8 cellular contexts compared by ENCODE assay signal in genomic region chr12:53379389-53380103, GRCh38. TPM values are rescaled to one million over a fixed set of nuclear protein-coding genes. Genes with fewer than 3 reads are reported as not detected.
DNase-seq lines count a peak whose midpoint lies in the region; ATAC-seq, FAIRE-seq and TF ChIP-seq lines count a peak whose summit lies in the region.

No MANE protein-coding gene starts in this region.

- TF ChIP-seq POLR2A in HepG2 (IDR thresholded peaks at IDR 0.05; ENCODE audit: insufficient read depth in 1 of 2, low read depth in 2 of 2, low read length in 2 of 2) = peak in 1 of 2 experiments; percentile 45; a peak in 2 of 4 replicates

- peaks cover 15 to 23% of the 10 kb centered on the region in 2 experiments for H3K36me3 ChIP-seq in HepG2 (replicated peaks in 1 of 2; ENCODE audit: control insufficient read depth in 1 of 2, insufficient read depth in 2 of 2, low read length in 2 of 2)

- no peaks in the 10 kb centered on the region for H3K27me3 Mint-ChIP-seq in activated CD4-positive, alpha-beta T cell treated with anti-CD3 and anti-CD28 coated beads, Interleukin-2, amount 10 ng/mL, durations not matched to agents 7 days and 5 days

- H3K4me3 Mint-ChIP-seq in activated CD4-positive, alpha-beta T cell treated with anti-CD3 and anti-CD28 coated beads, Interleukin-2, amount 10 ng/mL, durations not matched to agents 7 days and 5 days = no peak overlapping the region

- CTCF ChIA-PET in activated CD4-positive, alpha-beta T cell treated with anti-CD3 and anti-CD28 coated beads, Interleukin-2, amount 10 ng/mL, durations not matched to agents 7 days and 5 days (lab: Charles Lee) = interaction anchor here (0.6 to 3.3 kb wide), 11 partner anchors 26 to 1310 kb away, joined by 3 to 18 read pairs (median 3); partner anchors contain the start of genes AAAS, ATG101 and TARBP2
- CTCF ChIA-PET in HepG2 (lab: Yijun Ruan, JAX; ENCODE audit: low intra/inter-chr PET ratio, low total read pairs) = interaction anchor here (0.8 kb wide), 1 partner anchor 27 kb away, joined by 3 read pairs; no protein-coding TSS in a partner anchor

- no peak overlapping the region for H3K4me2 ChIP-seq in HepG2 (ENCODE audit: low read depth, low read length)

- peaks cover 47% of the 10 kb centered on the region for H3K4me1 ChIP-seq in HepG2 (ENCODE audit: insufficient read depth, low read length)

- H3K27ac ChIP-seq in dorsolateral prefrontal cortex (peak overlapping the region; percentile 86 to 100 (median 98)), HepG2 (ENCODE audit: extremely low read length, insufficient read depth, low read length) (peak overlapping the region; percentile 79)

- H4K20me1 ChIP-seq in HepG2 (ENCODE audit: insufficient read depth, low read length) = no peaks in the 10 kb centered on the region

- in situ Hi-C loops in HepG2 (cut with HindIII; ENCODE audit: extremely low pct_ligation_motif_present, low pct_unique_long_range_greater_than_20kb) = no loop called here

- ATAC-seq in GM19372 (IDR thresholded peaks at IDR 0.05; ENCODE audit: low read depth, unreplicated experiment) (peak; percentile 75), HG03520 (IDR thresholded peaks at IDR 0.05; ENCODE audit: unreplicated experiment) (peak; percentile 67), HepG2 (peak; percentile 94)

- TF ChIP-seq RAD21 in HepG2 (CRISPR knock-in tag; IDR thresholded peaks at IDR 0.05) = no peak

- intact Hi-C loops in dorsolateral prefrontal cortex (cut with DNase I) = loop anchor here (2.0 to 5.0 kb wide), 3 partner anchors 55 to 123 kb away; partner anchors contain the start of genes PRR13 (in 1 of the 2) and TARBP2 (in 1 of the 2)
- intact Hi-C loops in HepG2 (cut with micrococcal nuclease; ENCODE audit: unreplicated experiment) = loop anchor here (5.0 kb wide), 1 partner anchor 43 kb away; the partner anchor contains the start of gene AMHR2

- TF ChIP-seq EP300 in HepG2 (IDR thresholded peaks at IDR 0.05; ENCODE audit: low read depth in 2 of 2, low read length in 2 of 2) = no peak
- TF ChIP-seq EP300 in HepG2 (CRISPR knock-in tag; IDR thresholded peaks at IDR 0.05; ENCODE audit: borderline replicate concordance) = no peak

- H3K4me3 ChIP-seq in dorsolateral prefrontal cortex (peak overlapping the region; percentile 49 to 97 (median 76)), HepG2 (replicated peaks in 1 of 3; ENCODE audit: insufficient read depth in 1 of 3, low read depth in 2 of 3, low read length in 3 of 3) (peak overlapping the region in 2 of 3 experiments; percentile 73 to 87; a peak in 2 of 6 replicates)

- H3K9me3 Mint-ChIP-seq in activated CD4-positive, alpha-beta T cell treated with anti-CD3 and anti-CD28 coated beads, Interleukin-2, amount 10 ng/mL, durations not matched to agents 7 days and 5 days = no peaks in the 10 kb centered on the region

- peaks cover 35% of the 10 kb centered on the region for H3K36me3 Mint-ChIP-seq in activated CD4-positive, alpha-beta T cell treated with anti-CD3 and anti-CD28 coated beads, Interleukin-2, amount 10 ng/mL, durations not matched to agents 7 days and 5 days (ENCODE audit: low read depth)

- no peaks in the 10 kb centered on the region for H3K9me3 ChIP-seq in HepG2 (ENCODE audit: low read length)

- peak; percentile 100 for FAIRE-seq in HepG2 (lab: Jason Lieb, UNC)

- peaks cover 28% of the 10 kb centered on the region for H3K79me2 ChIP-seq in HepG2 (ENCODE audit: insufficient read depth, low read length)

- WGBS in HepG2 (ENCODE audit: low lambda C conversion rate) = 20% methylated on average over 25 of the region's 29 CpGs

- no peak overlapping the region; the same call in 1 of the 2 replicates for H3K9ac ChIP-seq in HepG2 (ENCODE audit: insufficient read depth, low read depth, low read length)

- peak in 11 of 56 donors; percentile 5 to 34 (median 14) for TF ChIP-seq CTCF in dorsolateral prefrontal cortex (IDR thresholded peaks at IDR 0.05 in 54 of 56, conservative IDR thresholded peaks at IDR 0.05 in 2 of 56; ENCODE audit: low read depth in 1 of 56, partially characterized antibody in 56 of 56)
- no peak for TF ChIP-seq CTCF in HepG2 (CRISPR knock-in tag; IDR thresholded peaks at IDR 0.05)

- DNase-seq in CD1c-positive myeloid dendritic cell (ENCODE audit: extremely low spot score) (peak; percentile 99), NCI-H526 treated with DMSO at 0.1 percent for 48 hours (lab: John Stamatoyannopoulos, UW) (peak; percentile 100), dorsolateral prefrontal cortex (peak; percentile 95 to 100 (median 100)), HepG2 (ENCODE audit: low spot score) (peak; percentile 100)
- peak; percentile 99 for DNase-seq in activated CD4-positive, alpha-beta T cell treated with anti-CD3 and anti-CD28 coated beads, Interleukin-2, amount 10 ng/mL, durations not matched to agents 7 days and 5 days
- DNase-seq in stimulated activated CD4-positive, alpha-beta T cell treated with anti-CD3 and anti-CD28 coated beads, Interleukin-2, amount 100 ng/mL, for 48 hours = peak; percentile 79 to 98

- POLR2A ChIA-PET in activated CD4-positive, alpha-beta T cell treated with anti-CD3 and anti-CD28 coated beads, Interleukin-2, amount 10 ng/mL, durations not matched to agents 7 days and 5 days (lab: Charles Lee) = interaction anchor here (0.5 to 1.2 kb wide), 5 partner anchors 10 to 1408 kb away, joined by 3 to 5 read pairs (median 4); partner anchors contain the start of gene TARBP2
- POLR2A ChIA-PET in HepG2 (lab: Yijun Ruan, JAX) = interaction anchor here (0.6 to 2.7 kb wide), 25 partner anchors 9 to 301 kb away, joined by 3 to 24 read pairs (median 5); partner anchors contain the start of genes AAAS, CSAD, ESPL1 and MAP3K12

- H3K27ac Mint-ChIP-seq in activated CD4-positive, alpha-beta T cell treated with anti-CD3 and anti-CD28 coated beads, Interleukin-2, amount 10 ng/mL, durations not matched to agents 7 days and 5 days = no peak overlapping the region

- H3K27me3 ChIP-seq in dorsolateral prefrontal cortex (no peaks in the 10 kb centered on the region), HepG2 (ENCODE audit: control insufficient read depth in 1 of 2, insufficient read depth in 2 of 2, low read length in 2 of 2) (no peaks in the 10 kb centered on the region; a peak in 1 of 5 replicates)

- H2AFZ ChIP-seq in HepG2 (ENCODE audit: low read length) = peak overlapping the region; percentile 77

- peaks cover 40% of the 10 kb centered on the region for H3K4me1 Mint-ChIP-seq in activated CD4-positive, alpha-beta T cell treated with anti-CD3 and anti-CD28 coated beads, Interleukin-2, amount 10 ng/mL, durations not matched to agents 7 days and 5 days

- BruUV-seq in HepG2 (replicated peaks; lab: Mats Ljungman, UMichigan) = no TSS peak

RNA-seq across cellular contexts. Expression of gene SP1, which starts 0.4 kb away (rescaled TPM):
- total RNA-seq in activated CD4-positive, alpha-beta T cell treated with anti-CD3 and anti-CD28 coated beads, Interleukin-2, amount 10 ng/mL, durations not matched to agents 7 days and 5 days = 10 to 100 TPM; 94.8 to 99.3 TPM
- total RNA-seq in dorsolateral prefrontal cortex (10 to 100 TPM; 22.5 to 63.4 (median 36.0) TPM), HepG2 (2016; rRNA removed; fragmentation: Illumina TruSeq; extraction: Trizol) (27.5 and 46.7 TPM in 2 replicates)
- 3.0 and 3.4 TPM in 2 replicates for total RNA-seq in HepG2 (2016; cell fraction: cytosol; rRNA removed; fragmentation: Illumina TruSeq; extraction: Trizol; ENCODE audit: low read depth)
- total RNA-seq in HepG2 (2016; cell fraction: insoluble cytoplasmic fraction; rRNA removed; fragmentation: Illumina TruSeq; extraction: Trizol) = 29.7 and 40.6 TPM in 2 replicates
- total RNA-seq in HepG2 (2016; cell fraction: membrane; rRNA removed; fragmentation: Illumina TruSeq; extraction: Trizol) = 13.8 and 14.7 TPM in 2 replicates
- total RNA-seq in HepG2 (2016; cell fraction: nucleus; rRNA removed; fragmentation: Illumina TruSeq; extraction: Trizol) = 23.5 and 24.3 TPM in 2 replicates
- polyA plus RNA-seq in HepG2 (2011; rRNA removed) = 26.5 and 27.3 TPM in 2 replicates
- 18.2 TPM in 2 replicates for polyA plus RNA-seq in HepG2 (2011; cell fraction: cytosol; rRNA removed)
- 30.1 and 31.9 TPM in 2 replicates for polyA plus RNA-seq in HepG2 (2011; cell fraction: nucleus; rRNA removed)
- 14.7 and 15.8 TPM in 2 replicates for polyA plus RNA-seq in HepG2 (2012)
- polyA plus RNA-seq in HepG2 (2016; cell fraction: cytosol; fragmentation: Illumina TruSeq; extraction: Trizol; ENCODE audit: low read depth) = 0.63 and 0.79 TPM in 2 replicates
- polyA plus RNA-seq in HepG2 (2016; cell fraction: insoluble cytoplasmic fraction; fragmentation: Illumina TruSeq; extraction: Trizol; ENCODE audit: low read depth) = 22.5 and 22.9 TPM in 2 replicates
- 2.7 and 3.3 TPM in 2 replicates for polyA plus RNA-seq in HepG2 (2016; cell fraction: membrane; fragmentation: Illumina TruSeq; extraction: Trizol; ENCODE audit: low read depth)
- polyA plus RNA-seq in HepG2 (2016; cell fraction: nucleus; fragmentation: Illumina TruSeq; extraction: Trizol; ENCODE audit: insufficient read depth, low read depth) = 25.6 and 29.7 TPM in 2 replicates
- polyA minus RNA-seq in HepG2 (2011; rRNA and poly(A)+ RNA removed; ENCODE audit: low replicate concordance) = 128 and 335 TPM in 2 replicates
- 38.1 and 39.5 TPM in 2 replicates for polyA minus RNA-seq in HepG2 (2011; cell fraction: cytosol; rRNA and poly(A)+ RNA removed)
- 31.4 and 32.7 TPM in 2 replicates for polyA minus RNA-seq in HepG2 (2011; cell fraction: nucleus; rRNA and poly(A)+ RNA removed)

RNA-seq across cellular contexts. Expression of gene SP7, which starts 43.4 kb away (rescaled TPM):
- total RNA-seq in activated CD4-positive, alpha-beta T cell treated with anti-CD3 and anti-CD28 coated beads, Interleukin-2, amount 10 ng/mL, durations not matched to agents 7 days and 5 days = not detected
- total RNA-seq in dorsolateral prefrontal cortex = 1 to 10 TPM in 15 of 120 experiments, under 1 TPM in 87, not detected in 18; 0.11 to 1.9 (median 0.54) TPM
- not detected in 2 replicates for total RNA-seq in HepG2 (2016; rRNA removed; fragmentation: Illumina TruSeq; extraction: Trizol)
- total RNA-seq in HepG2 (2016; cell fraction: cytosol; rRNA removed; fragmentation: Illumina TruSeq; extraction: Trizol; ENCODE audit: low read depth) = not detected in 2 replicates
- total RNA-seq in HepG2 (2016; cell fraction: insoluble cytoplasmic fraction; rRNA removed; fragmentation: Illumina TruSeq; extraction: Trizol) = not detected in 2 replicates
- not detected in 2 replicates for total RNA-seq in HepG2 (2016; cell fraction: membrane; rRNA removed; fragmentation: Illumina TruSeq; extraction: Trizol)
- not detected in 2 replicates for total RNA-seq in HepG2 (2016; cell fraction: nucleus; rRNA removed; fragmentation: Illumina TruSeq; extraction: Trizol)
- not detected in 2 replicates for polyA plus RNA-seq in HepG2 (2011; rRNA removed)
- polyA plus RNA-seq in HepG2 (2011; cell fraction: cytosol; rRNA removed) = not detected in 2 replicates
- not detected in 2 replicates for polyA plus RNA-seq in HepG2 (2011; cell fraction: nucleus; rRNA removed)
- not detected in 2 replicates for polyA plus RNA-seq in HepG2 (2012)
- not detected in 2 replicates for polyA plus RNA-seq in HepG2 (2016; cell fraction: cytosol; fragmentation: Illumina TruSeq; extraction: Trizol; ENCODE audit: low read depth)
- not detected in 2 replicates for polyA plus RNA-seq in HepG2 (2016; cell fraction: insoluble cytoplasmic fraction; fragmentation: Illumina TruSeq; extraction: Trizol; ENCODE audit: low read depth)
- not detected in 2 replicates for polyA plus RNA-seq in HepG2 (2016; cell fraction: membrane; fragmentation: Illumina TruSeq; extraction: Trizol; ENCODE audit: low read depth)
- not detected in 2 replicates for polyA plus RNA-seq in HepG2 (2016; cell fraction: nucleus; fragmentation: Illumina TruSeq; extraction: Trizol; ENCODE audit: insufficient read depth, low read depth)
- not detected in 2 replicates for polyA minus RNA-seq in HepG2 (2011; rRNA and poly(A)+ RNA removed; ENCODE audit: low replicate concordance)
- not detected in 2 replicates for polyA minus RNA-seq in HepG2 (2011; cell fraction: cytosol; rRNA and poly(A)+ RNA removed)
- polyA minus RNA-seq in HepG2 (2011; cell fraction: nucleus; rRNA and poly(A)+ RNA removed) = not detected in 2 replicates

RNA-seq across cellular contexts. Expression of gene AMHR2, which starts 44.1 kb away (rescaled TPM):
- not detected for total RNA-seq in activated CD4-positive, alpha-beta T cell treated with anti-CD3 and anti-CD28 coated beads, Interleukin-2, amount 10 ng/mL, durations not matched to agents 7 days and 5 days
- total RNA-seq in dorsolateral prefrontal cortex (1 to 10 TPM in 1 of 120 experiments, under 1 TPM in 2, not detected in 117; 0.31 to 1.1 (median 0.55) TPM), HepG2 (2016; rRNA removed; fragmentation: Illumina TruSeq; extraction: Trizol) (0.58 and 0.90 TPM in 2 replicates)
- 0.44 and 0.81 TPM in 2 replicates for total RNA-seq in HepG2 (2016; cell fraction: cytosol; rRNA removed; fragmentation: Illumina TruSeq; extraction: Trizol; ENCODE audit: low read depth)
- total RNA-seq in HepG2 (2016; cell fraction: insoluble cytoplasmic fraction; rRNA removed; fragmentation: Illumina TruSeq; extraction: Trizol) = 0.45 and 1.1 TPM in 2 replicates
- total RNA-seq in HepG2 (2016; cell fraction: membrane; rRNA removed; fragmentation: Illumina TruSeq; extraction: Trizol) = 0.59 and 0.83 TPM in 2 replicates
- 0.37 TPM in 1 of 2 replicates, not detected in the other for total RNA-seq in HepG2 (2016; cell fraction: nucleus; rRNA removed; fragmentation: Illumina TruSeq; extraction: Trizol)
- 0.24 and 0.50 TPM in 2 replicates for polyA plus RNA-seq in HepG2 (2011; rRNA removed)
- polyA plus RNA-seq in HepG2 (2011; cell fraction: cytosol; rRNA removed) = 0.37 and 0.81 TPM in 2 replicates
- polyA plus RNA-seq in HepG2 (2011; cell fraction: nucleus; rRNA removed) = 0.80 and 0.90 TPM in 2 replicates
- polyA plus RNA-seq in HepG2 (2012) = 0.15 and 0.21 TPM in 2 replicates
- polyA plus RNA-seq in HepG2 (2016; cell fraction: cytosol; fragmentation: Illumina TruSeq; extraction: Trizol; ENCODE audit: low read depth) = 0.43 and 0.48 TPM in 2 replicates
- 0.48 and 1.4 TPM in 2 replicates for polyA plus RNA-seq in HepG2 (2016; cell fraction: insoluble cytoplasmic fraction; fragmentation: Illumina TruSeq; extraction: Trizol; ENCODE audit: low read depth)
- polyA plus RNA-seq in HepG2 (2016; cell fraction: membrane; fragmentation: Illumina TruSeq; extraction: Trizol; ENCODE audit: low read depth) = 0.47 and 0.73 TPM in 2 replicates
- 0.80 and 0.85 TPM in 2 replicates for polyA plus RNA-seq in HepG2 (2016; cell fraction: nucleus; fragmentation: Illumina TruSeq; extraction: Trizol; ENCODE audit: insufficient read depth, low read depth)
- 0.49 and 0.66 TPM in 2 replicates for polyA minus RNA-seq in HepG2 (2011; rRNA and poly(A)+ RNA removed; ENCODE audit: low replicate concordance)
- polyA minus RNA-seq in HepG2 (2011; cell fraction: cytosol; rRNA and poly(A)+ RNA removed) = not detected in 2 replicates
- 0.25 and 0.64 TPM in 2 replicates for polyA minus RNA-seq in HepG2 (2011; cell fraction: nucleus; rRNA and poly(A)+ RNA removed)

RNA-seq across cellular contexts. Expression of gene AAAS, which starts 58.1 kb away (rescaled TPM):
- 10 to 100 TPM; 59.1 to 63.0 TPM for total RNA-seq in activated CD4-positive, alpha-beta T cell treated with anti-CD3 and anti-CD28 coated beads, Interleukin-2, amount 10 ng/mL, durations not matched to agents 7 days and 5 days
- total RNA-seq in dorsolateral prefrontal cortex (10 to 100 TPM; 27.3 to 61.7 (median 45.5) TPM), HepG2 (2016; rRNA removed; fragmentation: Illumina TruSeq; extraction: Trizol) (47.6 and 49.9 TPM in 2 replicates)
- total RNA-seq in HepG2 (2016; cell fraction: cytosol; rRNA removed; fragmentation: Illumina TruSeq; extraction: Trizol; ENCODE audit: low read depth) = 6.3 and 7.4 TPM in 2 replicates
- total RNA-seq in HepG2 (2016; cell fraction: insoluble cytoplasmic fraction; rRNA removed; fragmentation: Illumina TruSeq; extraction: Trizol) = 49.9 and 52.5 TPM in 2 replicates
- total RNA-seq in HepG2 (2016; cell fraction: membrane; rRNA removed; fragmentation: Illumina TruSeq; extraction: Trizol) = 10.6 and 11.1 TPM in 2 replicates
- total RNA-seq in HepG2 (2016; cell fraction: nucleus; rRNA removed; fragmentation: Illumina TruSeq; extraction: Trizol) = 41.2 and 46.6 TPM in 2 replicates
- polyA plus RNA-seq in HepG2 (2011; rRNA removed) = 52.0 and 54.0 TPM in 2 replicates
- 37.5 and 46.8 TPM in 2 replicates for polyA plus RNA-seq in HepG2 (2011; cell fraction: cytosol; rRNA removed)
- 182 and 197 TPM in 2 replicates for polyA plus RNA-seq in HepG2 (2011; cell fraction: nucleus; rRNA removed)
- polyA plus RNA-seq in HepG2 (2012) = 40.1 and 43.3 TPM in 2 replicates
- 6.0 and 6.9 TPM in 2 replicates for polyA plus RNA-seq in HepG2 (2016; cell fraction: cytosol; fragmentation: Illumina TruSeq; extraction: Trizol; ENCODE audit: low read depth)
- polyA plus RNA-seq in HepG2 (2016; cell fraction: insoluble cytoplasmic fraction; fragmentation: Illumina TruSeq; extraction: Trizol; ENCODE audit: low read depth) = 54.2 and 64.7 TPM in 2 replicates
- 9.0 and 9.4 TPM in 2 replicates for polyA plus RNA-seq in HepG2 (2016; cell fraction: membrane; fragmentation: Illumina TruSeq; extraction: Trizol; ENCODE audit: low read depth)
- polyA plus RNA-seq in HepG2 (2016; cell fraction: nucleus; fragmentation: Illumina TruSeq; extraction: Trizol; ENCODE audit: insufficient read depth, low read depth) = 70.0 and 70.8 TPM in 2 replicates
- polyA minus RNA-seq in HepG2 (2011; rRNA and poly(A)+ RNA removed; ENCODE audit: low replicate concordance) = 115 and 225 TPM in 2 replicates
- polyA minus RNA-seq in HepG2 (2011; cell fraction: cytosol; rRNA and poly(A)+ RNA removed) = 21.9 and 28.0 TPM in 2 replicates
- 39.3 and 48.9 TPM in 2 replicates for polyA minus RNA-seq in HepG2 (2011; cell fraction: nucleus; rRNA and poly(A)+ RNA removed)

Comparison
In these comparisons a context has a peak if more than half of its experiments do, and no peak if none do; other contexts are left out.
1. Peak in every context shown above with its lines: DNase-seq, ATAC-seq, H3K4me3 ChIP-seq and H3K27ac ChIP-seq.